In genomic region chr15:31324739-31325431, GRCh38 we compare ENCODE assay signal across 8 cellular contexts. TPM values are rescaled to one million over a fixed set of nuclear protein-coding genes. Genes with fewer than 3 reads are reported as not detected.
A peak's percentile ranks its signal among the peaks of the same experiment; 100 is the strongest.
DNase-seq lines count a peak whose midpoint lies in the region; ATAC-seq and TF ChIP-seq lines count a peak whose summit lies in the region.

No MANE protein-coding gene starts in this region.

- peaks cover 14 to 22% of the 10 kb centered on the region in 2 donors for H3K4me1 ChIP-seq in naive thymus-derived CD4-positive, alpha-beta T cell (ENCODE audit: control insufficient read depth in 2 of 2, insufficient read depth in 2 of 2, low read length in 2 of 2)

- peaks cover 0 to 10% (median 0%) of the 10 kb centered on the region in 11 donors for H3K9me3 Mint-ChIP-seq in naive thymus-derived CD4-positive, alpha-beta T cell

- H3K27ac Mint-ChIP-seq in naive thymus-derived CD4-positive, alpha-beta T cell, result peak overlapping the region; percentile 55 to 97 (median 93)

- CTCF ChIA-PET in BJ (lab: Yijun Ruan, JAX), result interaction anchor here (1.2 to 2.3 kb wide), 6 partner anchors 8 to 164 kb away, joined by 3 to 9 read pairs (median 6); no protein-coding TSS in a partner anchor
- CTCF ChIA-PET in naive thymus-derived CD4-positive, alpha-beta T cell (lab: Charles Lee), result interaction anchor here (0.9 to 3.4 kb wide), 7 partner anchors 14 to 110 kb away, joined by 3 to 16 read pairs (median 6); no protein-coding TSS in a partner anchor

- H3K4me3 ChIP-seq in BJ (ENCODE audit: low read depth, low read length), result peak overlapping the region; percentile 75
- H3K4me3 ChIP-seq in Jurkat, Clone E6-1 (ENCODE audit: low read length), result peak overlapping the region; percentile 62
- peak overlapping the region; percentile 70 for H3K4me3 ChIP-seq in choroid plexus epithelial cell (ENCODE audit: low read depth, low read length)
- H3K4me3 ChIP-seq in naive thymus-derived CD4-positive, alpha-beta T cell (ENCODE audit: low read length), result peak overlapping the region; percentile 72

- peak overlapping the region; percentile 75 to 92 (median 88) for H3K4me3 Mint-ChIP-seq in naive thymus-derived CD4-positive, alpha-beta T cell

- no peak for TF ChIP-seq CTCF in BJ (IDR thresholded peaks at IDR 0.05; ENCODE audit: insufficient read depth, low read depth, low read length)
- no peak for TF ChIP-seq CTCF in choroid plexus epithelial cell (conservative IDR thresholded peaks at IDR 0.05; ENCODE audit: low read depth, low read length)

- H3K36me3 Mint-ChIP-seq in naive thymus-derived CD4-positive, alpha-beta T cell, result peaks cover 0 to 43% (median 4%) of the 10 kb centered on the region in 5 donors

- no peak for ATAC-seq in naive thymus-derived CD4-positive, alpha-beta T cell
- ATAC-seq in HG03469 (IDR thresholded peaks at IDR 0.05; ENCODE audit: unreplicated experiment), result no peak

- peaks cover 37 to 56% (median 46%) of the 10 kb centered on the region in 7 donors for H3K4me1 Mint-ChIP-seq in naive thymus-derived CD4-positive, alpha-beta T cell

- peak overlapping the region; percentile 99 for H3K27ac ChIP-seq in naive thymus-derived CD4-positive, alpha-beta T cell (ENCODE audit: low read depth, low read length)

- no peaks in the 10 kb centered on the region for H3K9me3 ChIP-seq in naive thymus-derived CD4-positive, alpha-beta T cell (ENCODE audit: control insufficient read depth in 2 of 3, low read length in 3 of 3)

- intact Hi-C loops in naive thymus-derived CD4-positive, alpha-beta T cell (cut with micrococcal nuclease), result loop anchor here (1.0 to 10.0 kb wide), 6 partner anchors 58 to 698 kb away; partner anchors contain the start of genes ARHGAP11B (in 1 of the 2) and FAN1 (in 1 of the 2)

- no peaks in the 10 kb centered on the region; the same call in 1 of the 2 replicates for H3K36me3 ChIP-seq in BJ (ENCODE audit: control insufficient read depth, insufficient read depth, low read length)
- H3K36me3 ChIP-seq in naive thymus-derived CD4-positive, alpha-beta T cell (ENCODE audit: control insufficient read depth in 2 of 3, insufficient read depth in 3 of 3, low read length in 3 of 3), result no peaks in the 10 kb centered on the region

- no peaks in the 10 kb centered on the region; the same call in 1 of the 2 replicates for H3K27me3 ChIP-seq in BJ (ENCODE audit: control insufficient read depth, insufficient read depth, low read length)
- H3K27me3 ChIP-seq in naive thymus-derived CD4-positive, alpha-beta T cell (ENCODE audit: control insufficient read depth in 2 of 2, insufficient read depth in 2 of 2, low read length in 2 of 2), result no peaks in the 10 kb centered on the region

- DNase-seq in BJ (ENCODE audit: low read depth), result no peak
- no peak for DNase-seq in Jurkat, Clone E6-1 (ENCODE audit: low read depth, low spot score)
- DNase-seq in choroid plexus epithelial cell (ENCODE audit: low read depth), result no peak
- DNase-seq in naive thymus-derived CD4-positive, alpha-beta T cell, result peak in 1 of 9 donors; percentile 19
- no peak for DNase-seq in SIG-M5 (lab: John Stamatoyannopoulos, UW)
- DNase-seq in OCI-M2 (lab: John Stamatoyannopoulos, UW; ENCODE audit: unreplicated experiment), result no peak
- no peak for DNase-seq in retina

- no peaks in the 10 kb centered on the region for H3K27me3 Mint-ChIP-seq in naive thymus-derived CD4-positive, alpha-beta T cell

- POLR2A ChIA-PET in BJ (lab: Charles Lee), result no interaction called here
- POLR2A ChIA-PET in naive thymus-derived CD4-positive, alpha-beta T cell (lab: Charles Lee), result interaction anchor here (0.6 to 9.0 kb wide), 25 partner anchors 9 to 336 kb away, joined by 3 to 367 read pairs (median 7); no protein-coding TSS in a partner anchor

RNA-seq across cellular contexts. Expression of gene KLF13, which starts 1.8 kb away (rescaled TPM):
- polyA plus RNA-seq in BJ (2011; rRNA removed), result 11.5 and 13.7 TPM in 2 replicates
- 15.3 and 16.0 TPM in 2 replicates for polyA minus RNA-seq in BJ (2011; rRNA and poly(A)+ RNA removed)
- polyA plus RNA-seq in Jurkat, Clone E6-1 (2012; ENCODE audit: insufficient read depth, insufficient read length), result 58.9 TPM
- total RNA-seq in naive thymus-derived CD4-positive, alpha-beta T cell, result 100 to 1,000 TPM; 175 to 256 (median 199) TPM
- polyA plus RNA-seq in naive thymus-derived CD4-positive, alpha-beta T cell, result 10 to 100 TPM; 42.4 to 53.7 TPM
